ENCODE assay signal across 11 cellular contexts in genomic region chr2:172307800-172308199, GRCh38.
A peak's percentile ranks its signal among the peaks of the same experiment; 100 is the strongest.
DNase-seq lines count a peak whose midpoint lies in the region; ATAC-seq, FAIRE-seq and TF ChIP-seq lines count a peak whose summit lies in the region.
"Had no signal": no experiment of that assay in that cellular context is flagged by ENCODE, and none has a peak within 500 bp of the region (broad histone marks: within the 10 kb centered on the region; RNA-seq: fewer than 3 reads in every experiment).

No MANE protein-coding gene starts in this region.

- POLR2A ChIA-PET in endothelial cell of umbilical vein (lab: Charles Lee) = interaction anchor here (0.7 to 1.0 kb wide), 2 partner anchors 21 to 133 kb away, joined by 3 to 4 read pairs; no protein-coding TSS in a partner anchor

- peaks cover 12% of the 10 kb centered on the region for H3K27me3 Mint-ChIP-seq in nephron (ENCODE audit: low read depth)
- H3K27me3 Mint-ChIP-seq in activated T-helper 17 cell treated with anti-CD3 and anti-CD28 coated beads, Interleukin-2, amount 50 U/mL, for 72 hours = peaks cover 10% of the 10 kb centered on the region

- H2AFZ ChIP-seq in endothelial cell of umbilical vein (ENCODE audit: low read depth, low read length) = peak overlapping the region; percentile 49

- no peak for TF ChIP-seq POLR2A in endothelial cell of umbilical vein (IDR thresholded peaks at IDR 0.05; ENCODE audit: low read depth, low read length)

- no peaks in the 10 kb centered on the region for H3K79me2 ChIP-seq in endothelial cell of umbilical vein (ENCODE audit: control insufficient read depth, insufficient read depth, low read length)

- DNase-seq in EL (peak; percentile 17), NCI-H69 (lab: John Stamatoyannopoulos, UW) (peak; percentile 85), endothelial cell of umbilical vein (ENCODE audit: low read depth, low spot score) (peak; percentile 94), foreskin melanocyte (no peak), hippocampal formation (lab: John Stamatoyannopoulos, UW) (no peak)
- DNase-seq in activated CD4-positive, CD25-positive, alpha-beta regulatory T cell (lab: John Stamatoyannopoulos, UW) = no peak
- DNase-seq: T-helper 9 cell had no signal

- peak overlapping the region; percentile 79 for H3K4me2 ChIP-seq in endothelial cell of umbilical vein (ENCODE audit: insufficient read depth, low read length)
- H3K4me2 ChIP-seq: smooth muscle cell had no signal

- dilution Hi-C loops in endothelial cell of umbilical vein (cut with MboI; ENCODE audit: extremely low pct_ligation_motif_present, low sequenced_read_pairs) = no loop called here

- intact Hi-C loops in endothelial cell of umbilical vein (cut with micrococcal nuclease) = loop anchor here (1.0 to 5.0 kb wide), 7 partner anchors 20 to 155 kb away; no protein-coding TSS in a partner anchor

- BruUV-seq in endothelial cell of umbilical vein (replicated peaks; lab: Mats Ljungman, UMichigan) = no TSS peak

- FAIRE-seq in endothelial cell of umbilical vein (lab: Jason Lieb, UNC) = peak; percentile 88
- FAIRE-seq: frontal cortex had no signal

- no peak overlapping the region for H3K4me3 ChIP-seq in endothelial cell of umbilical vein (replicated peaks in 1 of 3; ENCODE audit: insufficient read depth in 1 of 3, low read depth in 1 of 3, low read length in 3 of 3)
- H3K4me3 ChIP-seq: smooth muscle cell had no signal

- H3K9ac ChIP-seq in endothelial cell of umbilical vein (replicated peaks; ENCODE audit: extremely low read depth, insufficient read depth, low read length) = peak overlapping the region; percentile 45

- no peaks in the 10 kb centered on the region for H3K36me3 ChIP-seq in endothelial cell of umbilical vein (ENCODE audit: control insufficient read depth in 2 of 2, extremely low read depth in 1 of 2, insufficient read depth in 2 of 2, low read length in 2 of 2)

- peak overlapping the region in 2 of 3 experiments; percentile 41 to 51 for H3K27ac Mint-ChIP-seq in nephron
- H3K27ac Mint-ChIP-seq in activated T-helper 17 cell treated with anti-CD3 and anti-CD28 coated beads, Interleukin-2, amount 50 U/mL, for 72 hours = no peak overlapping the region

- H3K36me3 Mint-ChIP-seq in nephron (ENCODE audit: low read depth) = no peaks in the 10 kb centered on the region
- H3K36me3 Mint-ChIP-seq in activated T-helper 17 cell treated with anti-CD3 and anti-CD28 coated beads, Interleukin-2, amount 50 U/mL, for 72 hours (ENCODE audit: low read depth) = no peaks in the 10 kb centered on the region

- no peaks in the 10 kb centered on the region for H3K27me3 ChIP-seq in endothelial cell of umbilical vein (ENCODE audit: control insufficient read depth in 2 of 2, insufficient read depth in 2 of 2, low read length in 2 of 2)

- ATAC-seq in activated T-helper 17 cell treated with anti-CD3 and anti-CD28 coated beads, Interleukin-2, amount 50 U/mL, for 72 hours (replicated peaks) = no peak

- H3K4me3 Mint-ChIP-seq in nephron = no peak overlapping the region
- H3K4me3 Mint-ChIP-seq in activated T-helper 17 cell treated with anti-CD3 and anti-CD28 coated beads, Interleukin-2, amount 50 U/mL, for 72 hours = no peak overlapping the region

- no peaks in the 10 kb centered on the region for H4K20me1 ChIP-seq in endothelial cell of umbilical vein (replicated peaks; ENCODE audit: control insufficient read depth, extremely low read depth, insufficient read depth, low read length)

- H3K4me1 Mint-ChIP-seq in nephron = peaks cover 27% of the 10 kb centered on the region
- no peaks in the 10 kb centered on the region for H3K4me1 Mint-ChIP-seq in activated T-helper 17 cell treated with anti-CD3 and anti-CD28 coated beads, Interleukin-2, amount 50 U/mL, for 72 hours

- no peaks in the 10 kb centered on the region for H3K9me3 ChIP-seq in endothelial cell of umbilical vein (replicated peaks; ENCODE audit: control insufficient read depth, insufficient read depth, low read length)

- peaks cover 31% of the 10 kb centered on the region for H3K4me1 ChIP-seq in endothelial cell of umbilical vein (ENCODE audit: control insufficient read depth, extremely low read depth, insufficient read depth, low read length)

- H3K9me3 Mint-ChIP-seq in nephron = no peaks in the 10 kb centered on the region
- H3K9me3 Mint-ChIP-seq in activated T-helper 17 cell treated with anti-CD3 and anti-CD28 coated beads, Interleukin-2, amount 50 U/mL, for 72 hours = no peaks in the 10 kb centered on the region

- CTCF ChIA-PET in endothelial cell of umbilical vein (lab: Charles Lee) = interaction anchor here (1.0 to 2.4 kb wide), 4 partner anchors 17 to 154 kb away, joined by 5 to 16 read pairs (median 8); no protein-coding TSS in a partner anchor

- peak overlapping the region; percentile 88 for H3K27ac ChIP-seq in endothelial cell of umbilical vein (ENCODE audit: insufficient read depth, low read depth, low read length)

- TF ChIP-seq CTCF in endothelial cell of umbilical vein (IDR thresholded peaks at IDR 0.05; ENCODE audit: extremely low read depth in 1 of 2, insufficient read depth in 1 of 2, low read depth in 1 of 2, low read length in 2 of 2) (no peak), nephron (IDR thresholded peaks at IDR 0.05; ENCODE audit: unreplicated experiment in 3 of 3) (no peak)

- H3K9me1 ChIP-seq in endothelial cell of umbilical vein (replicated peaks; ENCODE audit: control insufficient read depth, extremely low read depth, insufficient read depth, low read length) = no peaks in the 10 kb centered on the region

TF ChIP-seq in endothelial cell of umbilical vein, 7 proteins besides CTCF, POLR2A, EP300 and RAD21:
- no peak for TF ChIP-seq MAX (IDR thresholded peaks at IDR 0.05; ENCODE audit: insufficient read depth, insufficient read length)
- TF ChIP-seq JUN (IDR thresholded peaks at IDR 0.05; ENCODE audit: borderline replicate concordance, insufficient read depth, insufficient read length, low read depth) = peak; percentile 89
- TF ChIP-seq POLR2AphosphoS5 (IDR thresholded peaks at IDR 0.05; ENCODE audit: insufficient read depth, low read depth, low read length) = no peak
- TF ChIP-seq GATA2 (IDR thresholded peaks at IDR 0.05; ENCODE audit: insufficient read depth, insufficient read length, low read depth, low read length) = peak; percentile 81
- peak; percentile 47 for TF ChIP-seq FOS (IDR thresholded peaks at IDR 0.05; ENCODE audit: borderline replicate concordance, insufficient read depth, low read length)

Comparison
In these comparisons a context has a peak if more than half of its experiments do, and no peak if none do; other contexts are left out.
1. DNase-seq: peak in EL (single experiment), NCI-H69 (single experiment) and endothelial cell of umbilical vein (single experiment); none in foreskin melanocyte (single experiment), hippocampal formation (0 of 2) and activated CD4-positive, CD25-positive, alpha-beta regulatory T cell (0 of 4).